Comparison of ENCODE assay signal across 1 cellular context in genomic region chr18:26956894-26957293, GRCh38.
TF ChIP-seq lines count a peak whose summit lies in the region.

No MANE protein-coding gene starts in this region.

TF ChIP-seq in GM12878, 131 proteins besides CTCF, POLR2A, EP300 and RAD21 (continued from another document):
- no peak for TF ChIP-seq ETV6 (conservative IDR thresholded peaks at IDR 0.05 in 1 of 2, IDR thresholded peaks at IDR 0.05 in 1 of 2; ENCODE audit: borderline replicate concordance in 1 of 2, low read depth in 1 of 2)
